Comparison of ENCODE assay signal across 19 cellular contexts in the genomic region with DNA sequence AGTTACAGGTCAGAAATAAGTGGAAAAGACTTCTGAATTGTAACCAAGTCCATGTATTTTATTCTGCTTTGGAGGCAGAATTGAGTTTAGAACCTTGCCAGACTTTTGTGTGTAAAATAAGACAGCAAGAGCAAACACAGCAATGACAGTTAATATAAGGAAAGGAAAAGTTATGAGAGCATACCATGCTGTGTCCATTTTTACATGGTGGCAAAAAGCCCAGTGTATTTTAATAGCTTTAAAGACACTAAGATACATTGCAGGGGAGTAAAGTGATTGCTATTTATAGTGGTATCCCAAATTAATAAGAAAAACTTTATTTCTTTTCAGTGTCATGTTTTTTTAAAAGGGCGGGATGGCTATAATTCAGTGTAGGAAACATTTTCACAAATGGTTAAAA. TPM values are rescaled to one million over a fixed set of nuclear protein-coding genes. Genes with fewer than 3 reads are reported as not detected.
DNase-seq lines count a peak whose midpoint lies in the region; ATAC-seq and TF ChIP-seq lines count a peak whose summit lies in the region.
"Had no signal": no experiment of that assay in that cellular context is flagged by ENCODE, and none has a peak within 500 bp of the region (broad histone marks: within the 10 kb centered on the region; RNA-seq: fewer than 3 reads in every experiment).

No MANE protein-coding gene starts in this region.

- H3F3A ChIP-seq in PC-3 (ENCODE audit: low read length, unreplicated experiment) = no peaks in the 10 kb centered on the region

- intact Hi-C loops in PC-3 (cut with micrococcal nuclease) (no loop called here), ascending aorta (cut with DNase I) (no loop called here), mucosa of descending colon (cut with DNase I, micrococcal nuclease) (no loop called here), tibial artery (cut with DNase I; ENCODE audit: low total_unique reads) (no loop called here)

- H3K27me3 ChIP-seq in PC-3 (ENCODE audit: low read length) (no peaks in the 10 kb centered on the region), ascending aorta (no peaks in the 10 kb centered on the region), tibial artery (no peaks in the 10 kb centered on the region)
- H3K27me3 ChIP-seq: BLaER1 treated with 17β-estradiol and CSF1 and Interleukin-3, amounts not matched to agents 10 nM and 100 nM; Peyer's patch had no signal

- H3K27ac ChIP-seq in PC-3 (ENCODE audit: low read length) (no peak overlapping the region), ascending aorta (peak overlapping the region; percentile 30 to 72), tibial artery (peak overlapping the region; percentile 5 to 30)
- H3K27ac ChIP-seq: Peyer's patch had no signal

- BruUV-seq in PC-3 (replicated peaks; lab: Mats Ljungman, UMichigan) = no TSS peak

- H3K9me3 ChIP-seq in PC-3 (ENCODE audit: low read length) = no peaks in the 10 kb centered on the region
- no peaks in the 10 kb centered on the region for H3K9me3 ChIP-seq in ascending aorta
- no peaks in the 10 kb centered on the region for H3K9me3 ChIP-seq in mucosa of descending colon
- H3K9me3 ChIP-seq in tibial artery = no peaks in the 10 kb centered on the region
- H3K9me3 ChIP-seq: BLaER1 treated with 17β-estradiol and CSF1 and Interleukin-3, amounts not matched to agents 10 nM and 100 nM; Peyer's patch had no signal

- POLR2A ChIA-PET in PC-3 (lab: Charles Lee; ENCODE audit: unreplicated experiment) = no interaction called here

- no peak overlapping the region for H3K4me2 ChIP-seq in PC-3 (ENCODE audit: low read length)

- H3K36me3 ChIP-seq in PC-3 (ENCODE audit: low read depth, low read length) (peaks cover 52% of the 10 kb centered on the region; the same call in 1 of the 2 replicates), ascending aorta (peaks cover 12 to 24% of the 10 kb centered on the region in 2 donors), mucosa of descending colon (ENCODE audit: low read depth) (peaks cover 6% of the 10 kb centered on the region), tibial artery (peaks cover 20 to 24% (median 21%) of the 10 kb centered on the region in 3 donors)

- H4K20me1 ChIP-seq in PC-3 (ENCODE audit: low read length) = no peaks in the 10 kb centered on the region

- H3K4me1 ChIP-seq in PC-3 (ENCODE audit: insufficient read depth, low read length) (no peaks in the 10 kb centered on the region), ascending aorta (peaks cover 3 to 33% of the 10 kb centered on the region in 2 donors), mucosa of descending colon (ENCODE audit: low read depth) (peaks cover 20% of the 10 kb centered on the region), tibial artery (peaks cover 0 to 57% (median 14%) of the 10 kb centered on the region in 4 donors)

- H3K4me3 ChIP-seq in PC-3 (ENCODE audit: low read length) (no peak overlapping the region), ascending aorta (no peak overlapping the region), mucosa of descending colon (no peak overlapping the region), tibial artery (no peak overlapping the region)
- H3K4me3 ChIP-seq: BLaER1 treated with 17β-estradiol and CSF1 and Interleukin-3, amounts not matched to agents 10 nM and 100 nM; Peyer's patch had no signal

- no peak for TF ChIP-seq CTCF in PC-3 (conservative IDR thresholded peaks at IDR 0.05; ENCODE audit: low read depth, low read length)
- TF ChIP-seq CTCF in ascending aorta (IDR thresholded peaks at IDR 0.05) = no peak
- TF ChIP-seq CTCF in mucosa of descending colon (IDR thresholded peaks at IDR 0.05) = no peak
- no peak for TF ChIP-seq CTCF in tibial artery (IDR thresholded peaks at IDR 0.05)

- H3K79me2 ChIP-seq in PC-3 (ENCODE audit: low read length) = peaks cover 22% of the 10 kb centered on the region; the same call in 1 of the 2 replicates

- CTCF ChIA-PET in PC-3 (lab: Charles Lee) = interaction anchor here (0.6 kb wide), 1 partner anchor 43 kb away, joined by 5 read pairs; no protein-coding TSS in a partner anchor

- no peak overlapping the region for H3K9ac ChIP-seq in PC-3 (ENCODE audit: low read length)
- H3K9ac ChIP-seq: BLaER1 treated with 17β-estradiol and CSF1 and Interleukin-3, amounts not matched to agents 10 nM and 100 nM had no signal

- H3K9me2 ChIP-seq in PC-3 (replicated peaks; ENCODE audit: low read length) = no peaks in the 10 kb centered on the region

- no peak overlapping the region for H2AFZ ChIP-seq in PC-3 (ENCODE audit: low read length)

- no peak for DNase-seq in PC-3
- no peak for DNase-seq in ascending aorta (ENCODE audit: low spot score in 2 of 2)
- DNase-seq in mucosa of descending colon = no peak
- no peak for DNase-seq in tibial artery
- no peak for DNase-seq in NCI-H2171 treated with DMSO at 0.1 percent for 48 hours (lab: John Stamatoyannopoulos, UW)
- no peak for DNase-seq in NCI-H446 (lab: John Stamatoyannopoulos, UW)
- DNase-seq: DMS 273 treated with DMSO at 0.1 percent for 48 hours, EL, H7, KG1, MM.1S, NCI-H1105, NCI-H187, NCI-H446 treated with DMSO at 0.1 percent for 48 hours, NCI-H748 treated with DMSO at 0.1 percent for 48 hours, SHP77 treated with DMSO at 0.1 percent for 48 hours had no signal

- ATAC-seq in PC-3 (peak; percentile 64), mucosa of descending colon (peak; percentile 31), GM21723 (IDR thresholded peaks at IDR 0.05; ENCODE audit: unreplicated experiment) (no peak)

RNA-seq across cellular contexts. Expression of a gene that starts 45.2 kb away (rescaled TPM):
- 19.7 and 23.0 TPM in 2 replicates for total RNA-seq in PC-3 (2014; rRNA removed)
- 10.9 TPM for total RNA-seq in ascending aorta
- total RNA-seq in mucosa of descending colon = 10 to 100 TPM; 16.9 to 20.7 (median 17.8) TPM
